In the genomic region with DNA sequence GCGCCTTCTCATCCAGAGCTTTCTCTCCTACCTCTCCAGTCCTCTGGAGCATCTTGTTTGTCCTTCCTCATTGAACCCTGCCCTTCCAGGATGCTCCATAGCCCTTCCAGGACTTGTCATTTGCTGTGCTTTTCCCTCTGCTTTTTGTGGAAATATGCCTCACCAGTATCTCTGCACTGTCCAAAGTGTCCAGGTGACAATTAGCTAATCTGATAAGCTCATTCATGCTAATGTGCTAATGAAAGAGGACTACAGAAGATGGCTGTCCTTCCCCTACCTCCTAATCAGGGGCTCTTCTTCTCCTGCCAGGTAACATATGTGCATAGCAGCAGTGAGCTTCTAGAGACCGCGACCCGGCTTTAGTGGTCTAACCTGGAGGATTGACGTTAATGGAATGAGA, we compare ENCODE assay signal across 1 cellular context.
TF ChIP-seq lines count a peak whose summit lies in the region.

No MANE protein-coding gene starts in this region.

TF ChIP-seq in H1, 55 proteins besides CTCF, POLR2A, EP300 and RAD21:
- TF ChIP-seq NANOG (IDR thresholded peaks at IDR 0.05; ENCODE audit: insufficient read depth, low read depth, low read length, poor library complexity, severe bottlenecking), result no peak
- TF ChIP-seq EGR1 (IDR thresholded peaks at IDR 0.05; ENCODE audit: borderline replicate concordance, low read depth, low read length), result no peak
- no peak for TF ChIP-seq CBX8 (IDR thresholded peaks at IDR 0.05; ENCODE audit: borderline replicate concordance, low read depth, low read length)
- no peak for TF ChIP-seq E2F6 (IDR thresholded peaks at IDR 0.05)
- no peak for TF ChIP-seq GABPA (IDR thresholded peaks at IDR 0.05; ENCODE audit: borderline replicate concordance, insufficient read depth, low read length)
- no peak for TF ChIP-seq JUN (IDR thresholded peaks at IDR 0.05; ENCODE audit: low read depth, low read length)
- no peak for TF ChIP-seq EZH2 (IDR thresholded peaks at IDR 0.05; ENCODE audit: low read depth, low read length, severe bottlenecking)
- TF ChIP-seq POU5F1 (IDR thresholded peaks at IDR 0.05; ENCODE audit: low read depth, low read length), result no peak
- TF ChIP-seq ASH2L (IDR thresholded peaks at IDR 0.05; ENCODE audit: low read length), result no peak
TF ChIP-seq in H1: peak in this region for 0.
